Comparison of ENCODE assay signal across 7 cellular contexts in genomic region chr6:170459451-170459850, GRCh38.
A peak's percentile ranks its signal among the peaks of the same experiment; 100 is the strongest.
DNase-seq lines count a peak whose midpoint lies in the region; ATAC-seq and TF ChIP-seq lines count a peak whose summit lies in the region.

No MANE protein-coding gene starts in this region.

- peak; percentile 71 for ATAC-seq in GM18505 (IDR thresholded peaks at IDR 0.05; ENCODE audit: unreplicated experiment)
- ATAC-seq in GM21723 (IDR thresholded peaks at IDR 0.05; ENCODE audit: unreplicated experiment): peak; percentile 88

- no peak for TF ChIP-seq CTCF in choroid plexus epithelial cell (conservative IDR thresholded peaks at IDR 0.05; ENCODE audit: low read depth, low read length)

- no peak for TF ChIP-seq POLR2A in GM18505 (IDR thresholded peaks at IDR 0.05; ENCODE audit: borderline replicate concordance, extremely low read depth, insufficient read depth, insufficient read length)

- H3K4me3 ChIP-seq in choroid plexus epithelial cell (ENCODE audit: low read depth, low read length): peak overlapping the region; percentile 46

- peak; percentile 53 for DNase-seq in NAMALWA (ENCODE audit: low spot score)
- DNase-seq in choroid plexus epithelial cell (ENCODE audit: low read depth): peak; percentile 75
- DNase-seq in stimulated activated CD4-positive, alpha-beta T cell treated with anti-CD3 and anti-CD28 coated beads, Interleukin-4, amount 100 ng/mL, for 4 hours: peak; percentile 6 to 15
- no peak for DNase-seq in SHP77 (lab: John Stamatoyannopoulos, UW)
- DNase-seq in cerebellum (ENCODE audit: low spot score): no peak

Comparison
In these comparisons a context has a peak if more than half of its experiments do, and no peak if none do; other contexts are left out.
1. DNase-seq: peak in NAMALWA (single experiment), choroid plexus epithelial cell (single experiment) and stimulated activated CD4-positive, alpha-beta T cell treated with anti-CD3 and anti-CD28 coated beads, Interleukin-4, amount 100 ng/mL, for 4 hours (2 of 2); none in SHP77 (0 of 2) and cerebellum (single experiment).